In genomic region chr6:95574811-95575210, GRCh38 we compare ENCODE assay signal across 11 cellular contexts. TPM values are rescaled to one million over a fixed set of nuclear protein-coding genes. Genes with fewer than 3 reads are reported as not detected.
DNase-seq lines count a peak whose midpoint lies in the region; ATAC-seq and TF ChIP-seq lines count a peak whose summit lies in the region.
"Had no signal": no experiment of that assay in that cellular context is flagged by ENCODE, and none has a peak within 500 bp of the region (broad histone marks: within the 10 kb centered on the region; RNA-seq: fewer than 3 reads in every experiment).

No MANE protein-coding gene starts in this region.

- DNase-seq in NCI-H1105 (lab: John Stamatoyannopoulos, UW) = peak; percentile 13
- no peak for DNase-seq in NCI-H1105 treated with DMSO at 0.1 percent for 48 hours (lab: John Stamatoyannopoulos, UW)
- DNase-seq in MM.1S = no peak
- DNase-seq: ACHN, aorta, NCI-H2029 had no signal

- H3K9ac ChIP-seq in MM.1S (ENCODE audit: low read length) (no peak overlapping the region), neural cell (ENCODE audit: low read length) (no peak overlapping the region)

- peak overlapping the region in 4 of 5 experiments; percentile 45 to 99 (median 54) for H3K27ac Mint-ChIP-seq in brain

- H3K36me3 Mint-ChIP-seq in brain = no peaks in the 10 kb centered on the region

- H3K36me3 ChIP-seq in MM.1S (replicated peaks; ENCODE audit: insufficient read depth, low read length) = no peaks in the 10 kb centered on the region
- H3K36me3 ChIP-seq in neural cell (ENCODE audit: insufficient read depth, low read length) = no peaks in the 10 kb centered on the region

- H3K4me1 Mint-ChIP-seq in brain = peaks cover 70% of the 10 kb centered on the region

- peaks cover 9% of the 10 kb centered on the region for H3K27me3 Mint-ChIP-seq in brain

- no peak overlapping the region for H2AFZ ChIP-seq in MM.1S (ENCODE audit: low read length)
- no peak overlapping the region for H2AFZ ChIP-seq in neural cell (ENCODE audit: low read depth, low read length)

- no peaks in the 10 kb centered on the region for H3K9me2 ChIP-seq in MM.1S (replicated peaks; ENCODE audit: insufficient read depth, low read length)
- no peaks in the 10 kb centered on the region for H3K9me2 ChIP-seq in neural cell (ENCODE audit: insufficient read depth, low read length)

- TF ChIP-seq CTCF in MM.1S (IDR thresholded peaks at IDR 0.05; ENCODE audit: low read length) (no peak), brain (conservative IDR thresholded peaks at IDR 0.05) (no peak), neural cell (IDR thresholded peaks at IDR 0.05; ENCODE audit: poor library complexity, severe bottlenecking) (no peak)

- H3K27me3 ChIP-seq in MM.1S (replicated peaks; ENCODE audit: insufficient read depth, low read length) = no peaks in the 10 kb centered on the region
- H3K27me3 ChIP-seq in neural cell (ENCODE audit: insufficient read depth, low read depth, low read length) = no peaks in the 10 kb centered on the region

- no peak for TF ChIP-seq EP300 in neural cell (conservative IDR thresholded peaks at IDR 0.05; ENCODE audit: poor library complexity, severe bottlenecking)

- H3K4me1 ChIP-seq in MM.1S (ENCODE audit: low read length) = no peaks in the 10 kb centered on the region

- H3K27ac ChIP-seq in MM.1S (ENCODE audit: low read length) = no peak overlapping the region
- no peak overlapping the region for H3K27ac ChIP-seq in neural cell (ENCODE audit: low read length)

- no peak for ATAC-seq in HG02884 (IDR thresholded peaks at IDR 0.05; ENCODE audit: unreplicated experiment)
- ATAC-seq in HG02973 (IDR thresholded peaks at IDR 0.05; ENCODE audit: unreplicated experiment) = no peak
- ATAC-seq in HG02970 (IDR thresholded peaks at IDR 0.05; ENCODE audit: low FRiP score, unreplicated experiment) = no peak

- H4K20me1 ChIP-seq in MM.1S (ENCODE audit: insufficient read depth, low read length) (no peaks in the 10 kb centered on the region), neural cell (ENCODE audit: insufficient read depth) (no peaks in the 10 kb centered on the region)

- no peak for TF ChIP-seq RAD21 in neural cell (conservative IDR thresholded peaks at IDR 0.05)

- H3K4me2 ChIP-seq in MM.1S (ENCODE audit: low read depth, low read length) (peak overlapping the region; percentile 63), neural cell (ENCODE audit: low read length) (peak overlapping the region; percentile 97)

- H3K4me3 ChIP-seq in MM.1S (ENCODE audit: low read length) = 0 out of 2 replicates have a peak overlapping the region, but pooled peaks have one; percentile 3
- peak overlapping the region; percentile 73 for H3K4me3 ChIP-seq in neural cell (ENCODE audit: low read length)

- H3K9me3 Mint-ChIP-seq in brain = peaks cover 0 to 5% (median 0%) of the 10 kb centered on the region in 5 experiments

- H3K9me3 ChIP-seq in MM.1S (replicated peaks; ENCODE audit: insufficient read depth, low read length) (no peaks in the 10 kb centered on the region), neural cell (ENCODE audit: low read length) (no peaks in the 10 kb centered on the region)

- peaks cover 29% of the 10 kb centered on the region for H3F3A ChIP-seq in MM.1S (ENCODE audit: insufficient read depth, low read length)
- no peaks in the 10 kb centered on the region for H3F3A ChIP-seq in neural cell (ENCODE audit: insufficient read depth, low read length, poor library complexity, severe bottlenecking)

- peak overlapping the region; percentile 94 to 99 (median 98) for H3K4me3 Mint-ChIP-seq in brain

- H3K79me2 ChIP-seq in MM.1S (ENCODE audit: low read length) (peaks cover 66% of the 10 kb centered on the region), neural cell (replicated peaks; ENCODE audit: insufficient read depth, low read length) (peaks cover 31% of the 10 kb centered on the region)

TF ChIP-seq in neural cell, 6 proteins besides CTCF, POLR2A, EP300 and RAD21:
- TF ChIP-seq SMC3 (conservative IDR thresholded peaks at IDR 0.05; ENCODE audit: poor library complexity) (no peak), TAF1 (IDR thresholded peaks at IDR 0.05; ENCODE audit: low read depth) (no peak), EZH2 (IDR thresholded peaks at IDR 0.05; ENCODE audit: borderline replicate concordance, insufficient read depth, low read length, poor library complexity, severe bottlenecking) (no peak), MXI1 (conservative IDR thresholded peaks at IDR 0.05; ENCODE audit: poor library complexity, severe bottlenecking) (no peak), POLR2AphosphoS5 (IDR thresholded peaks at IDR 0.05) (no peak)
- TF ChIP-seq, protein P1, sequence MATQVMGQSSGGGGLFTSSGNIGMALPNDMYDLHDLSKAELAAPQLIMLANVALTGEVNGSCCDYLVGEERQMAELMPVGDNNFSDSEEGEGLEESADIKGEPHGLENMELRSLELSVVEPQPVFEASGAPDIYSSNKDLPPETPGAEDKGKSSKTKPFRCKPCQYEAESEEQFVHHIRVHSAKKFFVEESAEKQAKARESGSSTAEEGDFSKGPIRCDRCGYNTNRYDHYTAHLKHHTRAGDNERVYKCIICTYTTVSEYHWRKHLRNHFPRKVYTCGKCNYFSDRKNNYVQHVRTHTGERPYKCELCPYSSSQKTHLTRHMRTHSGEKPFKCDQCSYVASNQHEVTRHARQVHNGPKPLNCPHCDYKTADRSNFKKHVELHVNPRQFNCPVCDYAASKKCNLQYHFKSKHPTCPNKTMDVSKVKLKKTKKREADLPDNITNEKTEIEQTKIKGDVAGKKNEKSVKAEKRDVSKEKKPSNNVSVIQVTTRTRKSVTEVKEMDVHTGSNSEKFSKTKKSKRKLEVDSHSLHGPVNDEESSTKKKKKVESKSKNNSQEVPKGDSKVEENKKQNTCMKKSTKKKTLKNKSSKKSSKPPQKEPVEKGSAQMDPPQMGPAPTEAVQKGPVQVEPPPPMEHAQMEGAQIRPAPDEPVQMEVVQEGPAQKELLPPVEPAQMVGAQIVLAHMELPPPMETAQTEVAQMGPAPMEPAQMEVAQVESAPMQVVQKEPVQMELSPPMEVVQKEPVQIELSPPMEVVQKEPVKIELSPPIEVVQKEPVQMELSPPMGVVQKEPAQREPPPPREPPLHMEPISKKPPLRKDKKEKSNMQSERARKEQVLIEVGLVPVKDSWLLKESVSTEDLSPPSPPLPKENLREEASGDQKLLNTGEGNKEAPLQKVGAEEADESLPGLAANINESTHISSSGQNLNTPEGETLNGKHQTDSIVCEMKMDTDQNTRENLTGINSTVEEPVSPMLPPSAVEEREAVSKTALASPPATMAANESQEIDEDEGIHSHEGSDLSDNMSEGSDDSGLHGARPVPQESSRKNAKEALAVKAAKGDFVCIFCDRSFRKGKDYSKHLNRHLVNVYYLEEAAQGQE (IDR thresholded peaks at IDR 0.05; ENCODE audit: borderline replicate concordance) = no peak

RNA-seq across cellular contexts. Expression of gene MANEA, which starts 2.5 kb away (rescaled TPM):
- polyA plus RNA-seq in brain (ENCODE audit: insufficient read depth, low read depth, low replicate concordance) = 4.3 TPM
- polyA plus RNA-seq in neural cell = 5.2 and 7.9 TPM in 2 replicates
- 17.3 and 17.8 TPM in 2 replicates for polyA minus RNA-seq in neural cell
